ENCODE assay signal across 8 cellular contexts in genomic region chr9:130039504-130040147, GRCh38. TPM values are rescaled to one million over a fixed set of nuclear protein-coding genes. Genes with fewer than 3 reads are reported as not detected.
DNase-seq lines count a peak whose midpoint lies in the region; ATAC-seq and TF ChIP-seq lines count a peak whose summit lies in the region.

No MANE protein-coding gene starts in this region.

- no peaks in the 10 kb centered on the region for H3K27me3 ChIP-seq in BJ (ENCODE audit: control insufficient read depth, insufficient read depth, low read length)

- POLR2A ChIA-PET in BJ (lab: Charles Lee) = no interaction called here

- peaks cover 14% of the 10 kb centered on the region for H3K4me1 Mint-ChIP-seq in glutamatergic neuron (ENCODE audit: low read depth, unreplicated experiment)

- H3K4me3 ChIP-seq in BJ (ENCODE audit: low read depth, low read length) = no peak overlapping the region

- H3K36me3 ChIP-seq in BJ (ENCODE audit: control insufficient read depth, insufficient read depth, low read length) = no peaks in the 10 kb centered on the region

- peaks cover 4% of the 10 kb centered on the region for H3K36me3 Mint-ChIP-seq in glutamatergic neuron (ENCODE audit: unreplicated experiment)

- no peak overlapping the region for H3K27ac Mint-ChIP-seq in glutamatergic neuron (ENCODE audit: unreplicated experiment)

- in situ Hi-C loops in SK-MEL-5 (cut with HindIII; ENCODE audit: low pct_unique_long_range_greater_than_20kb, low sequenced_read_pairs) (no loop called here), GM13977 (cut with MboI; ENCODE audit: low pct_unique_long_range_greater_than_20kb, low sequenced_read_pairs, unreplicated experiment) (no loop called here)

- TF ChIP-seq CTCF in BJ (IDR thresholded peaks at IDR 0.05; ENCODE audit: insufficient read depth, low read depth, low read length) (peak; percentile 9; the same call in 1 of the 2 replicates), glutamatergic neuron (IDR thresholded peaks at IDR 0.05; ENCODE audit: partially characterized antibody, unreplicated experiment) (no peak), GM13977 (IDR thresholded peaks at IDR 0.05; ENCODE audit: extremely low read depth, insufficient read depth, missing control alignments) (no peak)

- H3K27me3 Mint-ChIP-seq in glutamatergic neuron (ENCODE audit: unreplicated experiment) = peaks cover 16% of the 10 kb centered on the region

- peak overlapping the region; percentile 34 for H3K4me3 Mint-ChIP-seq in glutamatergic neuron (ENCODE audit: unreplicated experiment)

- no peak for DNase-seq in BJ (ENCODE audit: low read depth)
- peak; percentile 47 for DNase-seq in SK-MEL-5 (ENCODE audit: low read depth, low spot score)
- DNase-seq in glutamatergic neuron = no peak
- no peak for DNase-seq in effector CD8-positive, alpha-beta T cell (lab: John Stamatoyannopoulos, UW)
- no peak for DNase-seq in HT-29 (ENCODE audit: low spot score)
- no peak for DNase-seq in GM13977 (ENCODE audit: low spot score)

- peaks cover 15% of the 10 kb centered on the region for H3K9me3 Mint-ChIP-seq in glutamatergic neuron (ENCODE audit: unreplicated experiment)

- ATAC-seq in GM19452 (IDR thresholded peaks at IDR 0.05; ENCODE audit: unreplicated experiment) (peak; percentile 22), GM18909 (IDR thresholded peaks at IDR 0.05; ENCODE audit: poor library complexity, unreplicated experiment) (no peak)

- CTCF ChIA-PET in BJ (lab: Yijun Ruan, JAX) = interaction anchor here (1.1 to 1.3 kb wide), 2 partner anchors 106 to 154 kb away, joined by 3 to 4 read pairs; no protein-coding TSS in a partner anchor

RNA-seq across cellular contexts. Expression of gene FNBP1, which starts 3.4 kb away (rescaled TPM):
- 7.8 and 15.0 TPM in 2 replicates for polyA plus RNA-seq in BJ (2011; rRNA removed)
- polyA minus RNA-seq in BJ (2011; rRNA and poly(A)+ RNA removed) = 11.6 and 15.9 TPM in 2 replicates
- total RNA-seq in SK-MEL-5 (2014; rRNA removed; shearing (Covaris generic)) = 18.6 and 23.4 TPM in 2 replicates
- 12.7 and 13.1 TPM in 2 replicates for polyA plus RNA-seq in SK-MEL-5 (2015; cell fraction: cytosol; rRNA removed)
- 6.6 and 8.4 TPM in 2 replicates for polyA plus RNA-seq in SK-MEL-5 (2015; cell fraction: nucleus; rRNA removed)
- total RNA-seq in glutamatergic neuron (ENCODE audit: unreplicated experiment) = 80.4 TPM
- total RNA-seq in HT-29 (2014; rRNA removed; shearing (Covaris generic)) = 2.4 and 3.1 TPM in 2 replicates

RNA-seq across cellular contexts. Expression of gene GPR107, which starts 14.1 kb away (rescaled TPM):
- 32.5 and 36.4 TPM in 2 replicates for polyA plus RNA-seq in BJ (2011; rRNA removed)
- polyA minus RNA-seq in BJ (2011; rRNA and poly(A)+ RNA removed) = 21.8 and 23.2 TPM in 2 replicates
- total RNA-seq in SK-MEL-5 (2014; rRNA removed; shearing (Covaris generic)) = 26.1 and 31.3 TPM in 2 replicates
- polyA plus RNA-seq in SK-MEL-5 (2015; cell fraction: cytosol; rRNA removed) = 44.1 and 58.3 TPM in 2 replicates
- polyA plus RNA-seq in SK-MEL-5 (2015; cell fraction: nucleus; rRNA removed) = 24.6 and 34.0 TPM in 2 replicates
- total RNA-seq in glutamatergic neuron (ENCODE audit: unreplicated experiment) = 48.2 TPM
- 12.0 and 13.8 TPM in 2 replicates for total RNA-seq in HT-29 (2014; rRNA removed; shearing (Covaris generic))
